ENCODE assay signal across 21 cellular contexts in the genomic region with DNA sequence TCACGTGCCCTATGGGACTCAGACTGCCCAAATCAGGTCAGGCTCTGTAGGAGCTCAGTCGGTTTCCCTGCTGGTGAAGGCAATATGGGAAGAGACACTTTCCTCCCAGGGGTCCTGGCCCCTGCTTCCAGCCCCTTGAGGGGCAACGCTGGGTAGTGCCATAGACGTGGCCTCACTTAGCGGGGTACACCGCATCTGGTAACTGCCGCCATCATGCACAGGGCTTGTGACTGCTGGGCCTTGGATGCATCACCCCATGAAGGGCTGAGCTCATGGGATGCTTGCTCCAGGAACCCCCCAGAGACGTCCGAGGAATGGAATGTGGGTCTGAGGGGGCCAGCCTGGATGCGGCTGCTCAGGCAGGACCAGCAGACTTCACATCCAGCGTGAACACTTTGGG.
A peak's percentile ranks its signal among the peaks of the same experiment; 100 is the strongest.
DNase-seq lines count a peak whose midpoint lies in the region; ATAC-seq, FAIRE-seq and TF ChIP-seq lines count a peak whose summit lies in the region.
"Had no signal": no experiment of that assay in that cellular context is flagged by ENCODE, and none has a peak within 500 bp of the region (broad histone marks: within the 10 kb centered on the region; RNA-seq: fewer than 3 reads in every experiment).

No MANE protein-coding gene starts in this region.

- FAIRE-seq in kidney (lab: Jason Lieb, UNC) = no peak
- FAIRE-seq: A549, GM12878, GM18507 had no signal

- H3K27ac ChIP-seq in left ventricle myocardium inferior (replicated peaks) (no peak overlapping the region), kidney (ENCODE audit: low read depth in 2 of 2, low read length in 2 of 2) (no peak overlapping the region), spleen (no peak overlapping the region), thyroid gland (no peak overlapping the region)
- H3K27ac ChIP-seq: A549 had no signal

- ATAC-seq in left ventricle myocardium superior = no peak
- ATAC-seq: A549, GM12878, GM23338 had no signal

- 72 to 100% (median 95%) methylated on average over 2 to 11 of the region's 11 CpGs for WGBS in spleen, 5 donors
- WGBS in thyroid gland, 2 donors = 83 to 89% methylated on average over 7 to 8 of the region's 11 CpGs

- intact Hi-C loops in left ventricle myocardium superior (cut with micrococcal nuclease) (no loop called here), left ventricle myocardium inferior (cut with micrococcal nuclease) (no loop called here), kidney (cut with DNase I) (no loop called here), spleen (cut with DNase I; ENCODE audit: low total_unique reads) (no loop called here), thyroid gland (cut with DNase I) (no loop called here)

- H3K4me3 ChIP-seq in left ventricle myocardium inferior (no peak overlapping the region), kidney (ENCODE audit: low read length in 2 of 2) (no peak overlapping the region), spleen (no peak overlapping the region), thyroid gland (replicated peaks in 1 of 3) (no peak overlapping the region)
- H3K4me3 ChIP-seq: A549, GM12878, GM23338, HAP-1 had no signal

- peaks cover 20% of the 10 kb centered on the region for H3K27me3 ChIP-seq in left ventricle myocardium inferior (ENCODE audit: low read depth)
- H3K27me3 ChIP-seq in spleen (replicated peaks in 1 of 7) = peaks cover 0 to 13% (median 0%) of the 10 kb centered on the region in 7 donors
- H3K27me3 ChIP-seq in thyroid gland = no peaks in the 10 kb centered on the region

- H3K9me3 ChIP-seq in left ventricle myocardium inferior (replicated peaks) (peaks cover 14% of the 10 kb centered on the region), kidney (ENCODE audit: control insufficient read depth in 1 of 2, low read length in 2 of 2) (peaks cover 0 to 9% of the 10 kb centered on the region in 2 donors), spleen (peaks cover 0 to 11% (median 3%) of the 10 kb centered on the region in 8 donors), thyroid gland (no peaks in the 10 kb centered on the region)
- H3K9me3 ChIP-seq: A549, HAP-1 had no signal

- H3K4me1 ChIP-seq in left ventricle myocardium inferior (no peaks in the 10 kb centered on the region), kidney (ENCODE audit: control insufficient read depth in 1 of 2, insufficient read depth in 1 of 2, low read depth in 1 of 2, low read length in 2 of 2) (peaks cover 0 to 12% of the 10 kb centered on the region in 2 donors), spleen (peaks cover 0 to 13% (median 0%) of the 10 kb centered on the region in 6 donors), thyroid gland (peaks cover 0 to 2% of the 10 kb centered on the region in 2 donors)
- H3K4me1 ChIP-seq: HAP-1 had no signal

- H3K9ac ChIP-seq in kidney (ENCODE audit: low read length in 2 of 2) = no peak overlapping the region

- no peaks in the 10 kb centered on the region for H3K36me3 ChIP-seq in left ventricle myocardium inferior
- no peaks in the 10 kb centered on the region for H3K36me3 ChIP-seq in kidney (ENCODE audit: control insufficient read depth in 1 of 2, insufficient read depth in 2 of 2, low read length in 2 of 2)
- H3K36me3 ChIP-seq in spleen = no peaks in the 10 kb centered on the region
- no peaks in the 10 kb centered on the region for H3K36me3 ChIP-seq in thyroid gland
- H3K36me3 ChIP-seq: HAP-1 had no signal

- TF ChIP-seq POLR2A in spleen (IDR thresholded peaks at IDR 0.05) (no peak), thyroid gland (IDR thresholded peaks at IDR 0.05) (no peak)

- no peak for TF ChIP-seq CTCF in left ventricle myocardium inferior (IDR thresholded peaks at IDR 0.05; ENCODE audit: borderline replicate concordance)
- TF ChIP-seq CTCF in kidney (IDR thresholded peaks at IDR 0.05; ENCODE audit: borderline replicate concordance, extremely low read depth, insufficient read depth) = no peak
- TF ChIP-seq CTCF in spleen (IDR thresholded peaks at IDR 0.05 in 8 of 11, conservative IDR thresholded peaks at IDR 0.05 in 3 of 11) = no peak
- TF ChIP-seq CTCF in thyroid gland (IDR thresholded peaks at IDR 0.05) = no peak

- peak; percentile 3 for DNase-seq in left ventricle myocardium superior
- DNase-seq in left ventricle myocardium inferior = no peak
- DNase-seq in kidney = peak; percentile 32
- DNase-seq in spleen = peak; percentile 54
- no peak for DNase-seq in NCI-H2171 (lab: John Stamatoyannopoulos, UW)
- DNase-seq in thyroid gland = no peak
- DNase-seq: 8988T; ACHN; C1 segment of cervical spinal cord; Calu3; CD4-positive, alpha-beta memory T cell; COR-L47; DMS153; EL; GDM1; HFFc6 had no signal

Comparison
In these comparisons a context has a peak if more than half of its experiments do, and no peak if none do; other contexts are left out.
1. DNase-seq: peak in left ventricle myocardium superior (single experiment), kidney (single experiment) and spleen (single experiment); none in left ventricle myocardium inferior (single experiment), NCI-H2171 (single experiment) and thyroid gland (0 of 2).